ENCODE assay signal across 20 cellular contexts in genomic region chr5:58191451-58191850, GRCh38.
"Had no signal": no experiment of that assay in that cellular context is flagged by ENCODE, and none has a peak within 500 bp of the region (broad histone marks: within the 10 kb centered on the region; RNA-seq: fewer than 3 reads in every experiment).

No MANE protein-coding gene starts in this region.

- H3K36me3 ChIP-seq: esophagus muscularis mucosa, heart right ventricle, ovary, transverse colon, vagina, WERI-Rb-1 had no signal

- H3K4me1 ChIP-seq: esophagus muscularis mucosa, transverse colon, vagina had no signal

- H3K27me3 Mint-ChIP-seq: memory B cell had no signal

- DNase-seq: activated CD4-positive, alpha-beta T cell treated with anti-CD3 and anti-CD28 coated beads, Interleukin-2, amount 50 U/mL, for 4 hours; activated gamma-delta T cell treated with Interleukin-2 at 50 U/mL for 16 hours; cerebellar nuclear complex; cortex of kidney; heart right ventricle; kidney glomerular epithelial cell; left ventricle myocardium superior; mucosa of descending colon; naive thymus-derived CD4-positive, alpha-beta T cell; ovary; retina; T-helper 2 cell; transverse colon; WERI-Rb-1 had no signal

- H3K27me3 ChIP-seq: esophagus muscularis mucosa, heart right ventricle, ovary, transverse colon, vagina had no signal

- H3K27ac ChIP-seq: esophagus muscularis mucosa, heart right ventricle, ovary, skin epidermis, transverse colon, vagina, WERI-Rb-1 had no signal

- H3K27ac Mint-ChIP-seq: activated naive CD4-positive, alpha-beta T cell treated with anti-CD3 and anti-CD28 coated beads, Interleukin-2, amount 50 U/mL, for 72 hours; memory B cell; naive thymus-derived CD4-positive, alpha-beta T cell; stimulated activated naive CD8-positive, alpha-beta T cell treated with anti-CD3 and anti-CD28 coated beads, Interleukin-15, Interleukin-2, amounts not matched to agents 100 ng/mL and 50 ng/mL, for 24 hours had no signal

- H3K36me3 Mint-ChIP-seq: activated naive CD4-positive, alpha-beta T cell treated with anti-CD3 and anti-CD28 coated beads, Interleukin-2, amount 50 U/mL, for 72 hours; memory B cell; naive thymus-derived CD4-positive, alpha-beta T cell had no signal

- H3K9me3 ChIP-seq: esophagus muscularis mucosa, mucosa of descending colon, ovary, transverse colon, vagina had no signal

- H3K4me1 Mint-ChIP-seq: memory B cell; naive thymus-derived CD4-positive, alpha-beta T cell had no signal

- H3K4me3 Mint-ChIP-seq: memory B cell; naive thymus-derived CD4-positive, alpha-beta T cell; stimulated activated naive CD8-positive, alpha-beta T cell treated with anti-CD3 and anti-CD28 coated beads, Interleukin-15, Interleukin-2, amounts not matched to agents 100 ng/mL and 50 ng/mL, for 24 hours had no signal

- H3K4me3 ChIP-seq: esophagus muscularis mucosa, heart right ventricle, mucosa of descending colon, ovary, skin epidermis, transverse colon, vagina had no signal

- H3K9me3 Mint-ChIP-seq: activated naive CD4-positive, alpha-beta T cell treated with anti-CD3 and anti-CD28 coated beads, Interleukin-2, amount 50 U/mL, for 72 hours; memory B cell; stimulated activated naive CD8-positive, alpha-beta T cell treated with anti-CD3 and anti-CD28 coated beads, Interleukin-15, Interleukin-2, amounts not matched to agents 100 ng/mL and 50 ng/mL, for 24 hours had no signal
